In genomic region chr10:5977471-5978370, GRCh38 we compare ENCODE assay signal across 8 cellular contexts. TPM values are rescaled to one million over a fixed set of nuclear protein-coding genes. Genes with fewer than 3 reads are reported as not detected.
A peak's percentile ranks its signal among the peaks of the same experiment; 100 is the strongest.
DNase-seq lines count a peak whose midpoint lies in the region; ATAC-seq and TF ChIP-seq lines count a peak whose summit lies in the region.

Gene IL15RA (minus strand): TSS chr10:5977543. CDS start chr10:5977492, 51 bp downstream.

- H3K27ac Mint-ChIP-seq in Calu3 (ENCODE audit: unreplicated experiment) = peak within 1 kb of the TSS; percentile 87

- no peaks in the 10 kb centered on the region for H3K27me3 ChIP-seq in adipocyte (replicated peaks; ENCODE audit: control insufficient read depth, insufficient read depth, low read length)

- CTCF ChIA-PET in Calu3 (lab: Charles Lee) = interaction anchor here (0.6 to 2.5 kb wide), 6 partner anchors 19 to 993 kb away, joined by 3 to 9 read pairs (median 3); no protein-coding TSS in a partner anchor

- TF ChIP-seq CTCF in Calu3 (IDR thresholded peaks at IDR 0.05; ENCODE audit: unreplicated experiment) (no peak), retinal pigment epithelial cell (conservative IDR thresholded peaks at IDR 0.05; ENCODE audit: low read depth, low read length) (no peak)

- peaks cover 37% of the 10 kb centered on the region for H3K36me3 Mint-ChIP-seq in Calu3 (ENCODE audit: insufficient read depth, unreplicated experiment)

- peak within 1 kb of the TSS; percentile 86 for H3K9ac ChIP-seq in adipocyte (ENCODE audit: low read length)

- no peaks in the 10 kb centered on the region for H3K36me3 ChIP-seq in adipocyte (ENCODE audit: control insufficient read depth, insufficient read depth, low read length, severe bottlenecking)

- no TSS peak for BruUV-seq in Calu3 (replicated peaks; lab: Mats Ljungman, UMichigan)

- ATAC-seq in GM19467 (IDR thresholded peaks at IDR 0.05; ENCODE audit: unreplicated experiment) = peak; percentile 61
- peak; percentile 82 for ATAC-seq in left ventricle myocardium superior

- peaks cover 11% of the 10 kb centered on the region for H3K4me1 ChIP-seq in adipocyte (ENCODE audit: control insufficient read depth, insufficient read depth, low read length)

- intact Hi-C loops in Calu3 (cut with micrococcal nuclease; ENCODE audit: unreplicated experiment) = loop anchor here (5.0 to 10.0 kb wide), 3 partner anchors 165 to 427 kb away; partner anchors contain the start of gene GDI2
- intact Hi-C loops in left ventricle myocardium superior (cut with micrococcal nuclease) = no loop called here

- H3K4me3 ChIP-seq in adipocyte (ENCODE audit: low read length) (peak within 1 kb of the TSS; percentile 92), retinal pigment epithelial cell (ENCODE audit: low read length) (peak within 1 kb of the TSS; percentile 67)

- peaks cover 12% of the 10 kb centered on the region for H3K4me1 Mint-ChIP-seq in Calu3 (ENCODE audit: low read depth, unreplicated experiment)

- DNase-seq in Calu3 (peak; percentile 92), HPDE6-E6E7 (ENCODE audit: extremely low spot score) (peak; percentile 64), T-helper 1 cell (peak; percentile 68 to 88 (median 75)), adipocyte (ENCODE audit: low read depth) (peak; percentile 86), left ventricle myocardium superior (peak; percentile 83), retinal pigment epithelial cell (ENCODE audit: low read depth) (no peak), NCI-H82 (lab: John Stamatoyannopoulos, UW) (no peak)

- H3K9me3 ChIP-seq in adipocyte (ENCODE audit: control insufficient read depth, low read length) = no peaks in the 10 kb centered on the region

- H3K4me3 Mint-ChIP-seq in Calu3 (ENCODE audit: low read depth, unreplicated experiment) = peak within 1 kb of the TSS; percentile 84

- no peaks in the 10 kb centered on the region for H3K9me3 Mint-ChIP-seq in Calu3 (ENCODE audit: low read depth, unreplicated experiment)

- no peaks in the 10 kb centered on the region for H3K27me3 Mint-ChIP-seq in Calu3 (ENCODE audit: unreplicated experiment)

RNA-seq across cellular contexts. Expression of gene IL15RA, which starts in this region (rescaled TPM):
- total RNA-seq in Calu3 (2022) (28.6 and 42.4 TPM in 2 replicates), left ventricle myocardium superior (7.0 TPM)

Comparison
In these comparisons a context has a peak if more than half of its experiments do, and no peak if none do; other contexts are left out.
1. DNase-seq: peak in Calu3 (single experiment), HPDE6-E6E7 (single experiment), T-helper 1 cell (5 of 5), adipocyte (single experiment) and left ventricle myocardium superior (single experiment); none in retinal pigment epithelial cell (single experiment) and NCI-H82 (single experiment).